ENCODE assay signal across 9 cellular contexts in the genomic region with DNA sequence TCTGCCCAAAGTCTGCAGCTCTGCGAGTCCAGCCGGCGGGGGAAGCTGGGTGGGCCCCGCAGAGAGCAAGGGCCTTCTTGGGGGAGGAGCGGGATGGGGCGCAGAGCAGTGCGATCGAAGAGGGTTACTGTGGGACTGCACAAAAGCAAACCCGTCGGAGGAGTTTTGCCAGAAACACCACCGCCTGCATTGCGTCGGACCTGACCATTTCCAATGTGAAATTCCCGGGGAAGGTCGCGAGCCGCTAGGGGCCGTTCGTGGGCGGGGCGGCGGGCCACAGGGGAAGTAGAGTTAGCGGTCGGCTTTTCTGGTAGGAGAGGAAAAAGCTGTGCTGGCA. TPM values are rescaled to one million over a fixed set of nuclear protein-coding genes. Genes with fewer than 3 reads are reported as not detected.
DNase-seq lines count a peak whose midpoint lies in the region; ATAC-seq and TF ChIP-seq lines count a peak whose summit lies in the region.
"Had no signal": no experiment of that assay in that cellular context is flagged by ENCODE, and none has a peak within 500 bp of the region (broad histone marks: within the 10 kb centered on the region; RNA-seq: fewer than 3 reads in every experiment).

No MANE protein-coding gene starts in this region.

- CTCF ChIA-PET in activated CD4-positive, alpha-beta memory T cell treated with anti-CD3 and anti-CD28 coated beads for 36 hours (lab: Charles Lee), result interaction anchor here (1.0 to 2.2 kb wide), 3 partner anchors 12 to 54 kb away, joined by 3 to 11 read pairs (median 4); no protein-coding TSS in a partner anchor
- CTCF ChIA-PET in Calu3 (lab: Charles Lee), result no interaction called here

- peaks cover 77% of the 10 kb centered on the region for H3K27me3 ChIP-seq in iPS-18a (ENCODE audit: control insufficient read depth, insufficient read depth, low read length)

- H3K27me3 Mint-ChIP-seq in activated CD4-positive, alpha-beta memory T cell treated with anti-CD3 and anti-CD28 coated beads for 36 hours, result peaks cover 40% of the 10 kb centered on the region
- H3K27me3 Mint-ChIP-seq in stimulated activated naive B cell treated with anti-CD40 and anti-IgM and Interleukin-4, amounts not matched to agents 10 μg/mL and 1 μg/mL and 100 μg/mL, for 72 hours, result peaks cover 3 to 14% of the 10 kb centered on the region in 2 donors
- peaks cover 2% of the 10 kb centered on the region for H3K27me3 Mint-ChIP-seq in Calu3 (ENCODE audit: unreplicated experiment)

- BruUV-seq in Calu3 (replicated peaks; lab: Mats Ljungman, UMichigan), result no TSS peak

- no peaks in the 10 kb centered on the region for H3K9me3 ChIP-seq in iPS-18a (ENCODE audit: control insufficient read depth, low read depth, low read length)
- H3K9me3 ChIP-seq: A549 had no signal

- H3K36me3 Mint-ChIP-seq in activated CD4-positive, alpha-beta memory T cell treated with anti-CD3 and anti-CD28 coated beads for 36 hours, result no peaks in the 10 kb centered on the region
- H3K36me3 Mint-ChIP-seq in stimulated activated naive B cell treated with anti-CD40 and anti-IgM and Interleukin-4, amounts not matched to agents 10 μg/mL and 1 μg/mL and 100 μg/mL, for 72 hours, result peaks cover 0 to 3% of the 10 kb centered on the region in 2 donors
- H3K36me3 Mint-ChIP-seq in Calu3 (ENCODE audit: insufficient read depth, unreplicated experiment), result no peaks in the 10 kb centered on the region

- H3K9ac ChIP-seq in iPS-18a (ENCODE audit: low read length), result no peak overlapping the region

- POLR2A ChIA-PET in activated CD4-positive, alpha-beta memory T cell treated with anti-CD3 and anti-CD28 coated beads for 36 hours (lab: Charles Lee), result no interaction called here

- peak in 2 of 3 experiments; percentile 76 to 83 for DNase-seq in NCI-H1417 (lab: John Stamatoyannopoulos, UW)
- no peak for DNase-seq in NCI-H1417 treated with DMSO at 0.1 percent for 48 hours (lab: John Stamatoyannopoulos, UW)
- no peak for DNase-seq in activated CD4-positive, alpha-beta memory T cell treated with anti-CD3 and anti-CD28 coated beads for 36 hours
- DNase-seq in stimulated activated naive B cell treated with anti-CD40 and anti-IgM and Interleukin-4, amounts not matched to agents 10 μg/mL and 1 μg/mL and 100 μg/mL, for 72 hours, result no peak
- DNase-seq in OCI-M1 (lab: John Stamatoyannopoulos, UW), result no peak
- DNase-seq in amniotic stem cell (lab: John Stamatoyannopoulos, UW), result no peak
- DNase-seq in Calu3, result no peak

- peak overlapping the region; percentile 70 for H3K4me3 ChIP-seq in iPS-18a (ENCODE audit: low read length)
- H3K4me3 ChIP-seq: A549 had no signal

- peaks cover 7% of the 10 kb centered on the region for H3K4me1 ChIP-seq in iPS-18a (ENCODE audit: control insufficient read depth, low read depth, low read length)
- H3K4me1 ChIP-seq: A549 had no signal

- peak in 1 of 2 donors; percentile 30 for ATAC-seq in stimulated activated naive B cell treated with anti-CD40 and anti-IgM and Interleukin-4, amounts not matched to agents 10 μg/mL and 1 μg/mL and 100 μg/mL, for 72 hours (replicated peaks)
- ATAC-seq: A549 had no signal

- no peaks in the 10 kb centered on the region for H3K9me3 Mint-ChIP-seq in activated CD4-positive, alpha-beta memory T cell treated with anti-CD3 and anti-CD28 coated beads for 36 hours
- peaks cover 2 to 3% of the 10 kb centered on the region in 2 donors for H3K9me3 Mint-ChIP-seq in stimulated activated naive B cell treated with anti-CD40 and anti-IgM and Interleukin-4, amounts not matched to agents 10 μg/mL and 1 μg/mL and 100 μg/mL, for 72 hours
- no peaks in the 10 kb centered on the region for H3K9me3 Mint-ChIP-seq in Calu3 (ENCODE audit: low read depth, unreplicated experiment)

- H3K27ac ChIP-seq in iPS-18a (ENCODE audit: low read length), result no peak overlapping the region
- H3K27ac ChIP-seq: A549 had no signal

- peaks cover 17% of the 10 kb centered on the region for H3K4me1 Mint-ChIP-seq in activated CD4-positive, alpha-beta memory T cell treated with anti-CD3 and anti-CD28 coated beads for 36 hours (ENCODE audit: low read depth)
- peaks cover 13 to 38% of the 10 kb centered on the region in 2 donors for H3K4me1 Mint-ChIP-seq in stimulated activated naive B cell treated with anti-CD40 and anti-IgM and Interleukin-4, amounts not matched to agents 10 μg/mL and 1 μg/mL and 100 μg/mL, for 72 hours
- H3K4me1 Mint-ChIP-seq in Calu3 (ENCODE audit: low read depth, unreplicated experiment), result no peaks in the 10 kb centered on the region

- no peak for TF ChIP-seq CTCF in Calu3 (IDR thresholded peaks at IDR 0.05; ENCODE audit: unreplicated experiment)

- H3K4me3 Mint-ChIP-seq in activated CD4-positive, alpha-beta memory T cell treated with anti-CD3 and anti-CD28 coated beads for 36 hours, result peak overlapping the region; percentile 36
- peak overlapping the region; percentile 61 to 88 for H3K4me3 Mint-ChIP-seq in stimulated activated naive B cell treated with anti-CD40 and anti-IgM and Interleukin-4, amounts not matched to agents 10 μg/mL and 1 μg/mL and 100 μg/mL, for 72 hours
- no peak overlapping the region for H3K4me3 Mint-ChIP-seq in Calu3 (ENCODE audit: low read depth, unreplicated experiment)

- intact Hi-C loops in activated CD4-positive, alpha-beta memory T cell treated with anti-CD3 and anti-CD28 coated beads for 36 hours (cut with micrococcal nuclease), result no loop called here
- intact Hi-C loops in Calu3 (cut with micrococcal nuclease; ENCODE audit: unreplicated experiment), result no loop called here

- no peaks in the 10 kb centered on the region for H3K36me3 ChIP-seq in iPS-18a (ENCODE audit: control insufficient read depth, low read depth, low read length)

- H3K27ac Mint-ChIP-seq in activated CD4-positive, alpha-beta memory T cell treated with anti-CD3 and anti-CD28 coated beads for 36 hours, result no peak overlapping the region
- no peak overlapping the region for H3K27ac Mint-ChIP-seq in stimulated activated naive B cell treated with anti-CD40 and anti-IgM and Interleukin-4, amounts not matched to agents 10 μg/mL and 1 μg/mL and 100 μg/mL, for 72 hours
- no peak overlapping the region for H3K27ac Mint-ChIP-seq in Calu3 (ENCODE audit: unreplicated experiment)

RNA-seq across cellular contexts. Expression of gene KCNA1, which starts 0.3 kb away (rescaled TPM):
- not detected for total RNA-seq in activated CD4-positive, alpha-beta memory T cell treated with anti-CD3 and anti-CD28 coated beads for 36 hours
- total RNA-seq in Calu3 (2022), result not detected in 2 replicates

Comparison
In these comparisons a context has a peak if more than half of its experiments do, and no peak if none do; other contexts are left out.
1. DNase-seq: peak in NCI-H1417 (2 of 3); none in NCI-H1417 treated with DMSO at 0.1 percent for 48 hours (single experiment), activated CD4-positive, alpha-beta memory T cell treated with anti-CD3 and anti-CD28 coated beads for 36 hours (single experiment), stimulated activated naive B cell treated with anti-CD40 and anti-IgM and Interleukin-4, amounts not matched to agents 10 μg/mL and 1 μg/mL and 100 μg/mL, for 72 hours (single experiment), OCI-M1 (single experiment), amniotic stem cell (single experiment) and Calu3 (single experiment).